In the genomic region with DNA sequence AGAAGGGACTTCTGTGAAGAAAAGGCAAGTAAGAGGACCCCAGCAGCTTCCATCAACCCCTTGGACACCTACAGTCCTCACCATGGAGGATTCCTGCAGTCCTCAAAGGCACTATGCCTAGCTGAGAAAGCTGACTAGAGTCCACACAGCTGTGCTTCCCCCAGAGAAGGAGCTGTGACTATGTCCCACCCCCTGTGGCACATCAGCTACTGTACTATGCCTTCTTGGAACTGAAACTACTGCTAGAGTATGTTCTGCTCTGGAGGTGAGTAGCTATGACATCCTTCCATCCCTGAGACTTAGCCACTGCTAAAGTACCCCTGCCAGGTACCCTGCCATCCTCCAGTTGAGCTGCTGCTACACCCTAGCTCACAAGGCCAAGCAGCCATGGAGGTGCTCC, we compare ENCODE assay signal across 32 cellular contexts.
"Had no signal": no experiment of that assay in that cellular context is flagged by ENCODE, and none has a peak within 500 bp of the region (broad histone marks: within the 10 kb centered on the region; RNA-seq: fewer than 3 reads in every experiment).

No MANE protein-coding gene starts in this region.

- H3K4me3 ChIP-seq: adrenal gland, body of pancreas, breast epithelium had no signal

- H3K36me3 ChIP-seq: adrenal gland, brain microvascular endothelial cell, breast epithelium had no signal

- H3K27me3 ChIP-seq: adrenal gland, body of pancreas, brain microvascular endothelial cell, breast epithelium had no signal

- DNase-seq: activated B cell treated with CpG ODN at 0.5 μM for 24 hours; activated CD4-positive, alpha-beta memory T cell treated with anti-CD3 and anti-CD28 coated beads for 36 hours; activated CD4-positive, alpha-beta T cell treated with anti-CD3 and anti-CD28 coated beads for 4 hours; activated CD4-positive, alpha-beta T cell treated with anti-CD3 and anti-CD28 coated beads, Interleukin-2, amount 10 ng/mL, durations not matched to agents 24 days and 14 days; activated CD4-positive, alpha-beta T cell treated with anti-CD3 and anti-CD28 coated beads, Interleukin-2, amount 50 U/mL, for 1 hour; activated CD4-positive, alpha-beta T cell treated with anti-CD3 and anti-CD28 coated beads, Interleukin-2, amount 50 U/mL, for 4 hours; activated CD4-positive, CD25-positive, alpha-beta regulatory T cell treated with anti-CD3 and anti-CD28 coated beads, Interleukin-2, amount 50 U/mL, for 72 hours; activated CD8-positive, alpha-beta memory T cell treated with anti-CD3 and anti-CD28 coated beads, Interleukin-2, amount 50 U/mL, for 4 hours; activated CD8-positive, alpha-beta T cell treated with anti-CD3 and anti-CD28 coated beads for 36 hours; activated effector memory CD4-positive, alpha-beta T cell treated with anti-CD3 and anti-CD28 coated beads, Interleukin-2, amount 50 U/mL, for 16 hours; activated gamma-delta T cell treated with Interleukin-2 at 50 U/mL for 16 hours; activated naive CD4-positive, alpha-beta T cell; activated naive CD4-positive, alpha-beta T cell treated with anti-CD3 and anti-CD28 coated beads for 36 hours; activated naive CD4-positive, alpha-beta T cell treated with anti-CD3 and anti-CD28 coated beads, Interleukin-2, amount 50 U/mL, for 16 hours; activated naive CD8-positive, alpha-beta T cell treated with anti-CD3 and anti-CD28 coated beads for 36 hours; activated T-cell treated with anti-CD3 and anti-CD28 coated beads for 4 hours; activated T-cell treated with anti-CD3 and anti-CD28 coated beads, Interleukin-2, amount 50 U/mL, for 1 hour; activated T-cell treated with anti-CD3 and anti-CD28 coated beads, Interleukin-2, amount 50 U/mL, for 4 hours; activated T-cell treated with anti-CD3 and anti-CD28 coated beads, Interleukin-2, amount 50 U/mL, for 72 hours; adrenal gland; amniotic stem cell; aorta; body of pancreas; brain microvascular endothelial cell; central memory CD4-positive, alpha-beta T cell; T-helper 1 cell; T-helper 2 cell; T-helper 9 cell had no signal

- H3K4me1 ChIP-seq: adrenal gland, breast epithelium had no signal

- ATAC-seq: activated CD8-positive, alpha-beta T cell treated with anti-CD3 and anti-CD28 coated beads for 36 hours; activated naive CD4-positive, alpha-beta T cell treated with anti-CD3 and anti-CD28 coated beads, Interleukin-2, amount 50 U/mL, for 72 hours; activated T-cell treated with anti-CD3 and anti-CD28 coated beads, Interleukin-2, amount 50 U/mL, for 4 hours; activated T-cell treated with anti-CD3 and anti-CD28 coated beads, Interleukin-2, amount 50 U/mL, for 72 hours; activated T-helper 17 cell treated with anti-CD3 and anti-CD28 coated beads, Interleukin-2, amount 50 U/mL, for 72 hours; body of pancreas had no signal

- H3K27ac ChIP-seq: adrenal gland, body of pancreas, brain microvascular endothelial cell, breast epithelium, VCaP had no signal

- H3K9me3 ChIP-seq: adrenal gland, body of pancreas had no signal
